In the genomic region with DNA sequence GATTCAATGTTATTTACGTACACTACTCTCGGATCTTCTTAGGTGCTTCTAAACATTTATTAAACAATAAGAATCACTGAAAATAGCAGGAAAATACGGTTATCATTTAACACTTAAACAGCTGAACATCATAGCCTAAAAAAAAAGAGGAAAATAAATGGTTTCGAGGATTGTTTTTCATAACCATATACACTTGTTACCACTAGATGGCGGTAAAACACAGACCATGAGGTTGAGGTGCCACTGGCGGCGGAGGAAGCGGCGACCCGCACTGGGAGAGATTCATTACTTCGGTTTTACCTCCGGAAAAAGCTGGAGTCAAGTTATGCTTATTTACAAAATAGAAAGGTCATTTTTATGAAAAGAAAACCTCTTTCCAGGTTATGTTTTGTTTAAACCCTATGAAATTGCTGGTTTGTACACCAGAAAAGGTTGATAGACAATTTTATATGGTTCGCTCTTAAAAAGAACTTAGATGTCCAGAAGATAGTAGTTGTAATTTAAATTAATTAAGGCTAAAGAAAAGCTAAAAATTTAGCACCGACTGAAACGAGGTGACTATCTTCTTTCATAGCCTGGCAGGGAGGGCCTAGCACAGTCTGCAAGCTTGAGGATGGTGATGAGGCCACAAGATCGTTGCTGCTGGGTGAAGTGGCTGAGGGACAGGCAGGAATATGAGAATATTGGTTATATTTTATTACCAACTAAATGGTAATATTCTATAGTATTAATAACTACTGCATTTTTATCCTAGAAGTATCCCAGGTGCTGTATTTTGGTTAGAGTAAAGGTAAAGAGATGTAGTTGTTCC, we compare ENCODE assay signal across 8 cellular contexts.
DNase-seq lines count a peak whose midpoint lies in the region; ATAC-seq and TF ChIP-seq lines count a peak whose summit lies in the region.

No MANE protein-coding gene starts in this region.

- H3K9me3 ChIP-seq in DOHH2 (ENCODE audit: control insufficient read depth, insufficient read depth, low read length) (no peaks in the 10 kb centered on the region), T-helper 17 cell (ENCODE audit: control insufficient read depth, low read length, poor library complexity, severe bottlenecking) (no peaks in the 10 kb centered on the region)

- H3K27me3 ChIP-seq in DOHH2 (ENCODE audit: control insufficient read depth, low read length) (peaks cover 8% of the 10 kb centered on the region), H7 (ENCODE audit: control insufficient read depth, insufficient read depth, low read length) (no peaks in the 10 kb centered on the region), rectal smooth muscle tissue (ENCODE audit: control insufficient read depth, insufficient read depth, low read length) (no peaks in the 10 kb centered on the region)

- no peaks in the 10 kb centered on the region for H3K79me2 ChIP-seq in DOHH2 (ENCODE audit: control insufficient read depth, low read length)

- peak; percentile 10 for DNase-seq in H7
- peak; percentile 45 for DNase-seq in NCI-H1048 (lab: John Stamatoyannopoulos, UW)
- DNase-seq in T-helper 17 cell = peak; percentile 29 to 33 (median 31)
- DNase-seq in amniotic stem cell (lab: John Stamatoyannopoulos, UW) = peak; percentile 50
- DNase-seq in left ventricle myocardium superior = peak; percentile 81
- no peak for DNase-seq in mesenteric fat pad (ENCODE audit: low spot score)

- H3K36me3 ChIP-seq in DOHH2 (ENCODE audit: control insufficient read depth, low read length) (no peaks in the 10 kb centered on the region), H7 (replicated peaks; ENCODE audit: control insufficient read depth, insufficient read depth, low read length) (no peaks in the 10 kb centered on the region), rectal smooth muscle tissue (ENCODE audit: control insufficient read depth, insufficient read depth, low read length) (no peaks in the 10 kb centered on the region)

- peak overlapping the region; percentile 27 for H3K27ac Mint-ChIP-seq in T-helper 17 cell

- H3K4me3 Mint-ChIP-seq in T-helper 17 cell = peak overlapping the region; percentile 7

- H3K9me2 ChIP-seq in DOHH2 (replicated peaks; ENCODE audit: control insufficient read depth, low read length) = no peaks in the 10 kb centered on the region

- H3K4me1 ChIP-seq in DOHH2 (ENCODE audit: control insufficient read depth, low read length) = 0 out of 2 replicates have a peak, but pooled peaks cover 3% of the 10 kb centered on the region
- peaks cover 16% of the 10 kb centered on the region for H3K4me1 ChIP-seq in rectal smooth muscle tissue (ENCODE audit: control insufficient read depth, insufficient read depth, low read length)

- peaks cover 4% of the 10 kb centered on the region for H3K4me1 Mint-ChIP-seq in T-helper 17 cell

- H3K27me3 Mint-ChIP-seq in T-helper 17 cell = peaks cover 42% of the 10 kb centered on the region

- no peaks in the 10 kb centered on the region for H4K20me1 ChIP-seq in DOHH2 (ENCODE audit: control insufficient read depth, insufficient read depth, low read depth, low read length)

- peak overlapping the region; percentile 47 for H3K4me2 ChIP-seq in DOHH2 (ENCODE audit: low read length)

- H3F3A ChIP-seq in DOHH2 (ENCODE audit: control insufficient read depth, insufficient read depth) = no peaks in the 10 kb centered on the region

- intact Hi-C loops in left ventricle myocardium superior (cut with micrococcal nuclease) = loop anchor here (5.0 kb wide), 1 partner anchor 194 kb away; no protein-coding TSS in a partner anchor

- H3K36me3 Mint-ChIP-seq in T-helper 17 cell (ENCODE audit: low read depth) = peaks cover 4% of the 10 kb centered on the region

- ATAC-seq in T-helper 17 cell = peak; percentile 75
- peak; percentile 82 for ATAC-seq in left ventricle myocardium superior

- H3K4me3 ChIP-seq in DOHH2 (ENCODE audit: low read length) (peak overlapping the region; percentile 7; the same call in 1 of the 2 replicates), H7 (ENCODE audit: insufficient read depth, low read depth, low read length) (no peak overlapping the region), rectal smooth muscle tissue (ENCODE audit: low read length) (peak overlapping the region; percentile 36)

- TF ChIP-seq CTCF in DOHH2 (IDR thresholded peaks at IDR 0.05; ENCODE audit: low read depth, low read length, poor library complexity, severe bottlenecking) = peak; percentile 62

- H3K9ac ChIP-seq in rectal smooth muscle tissue (ENCODE audit: low read length) = no peak overlapping the region

- H3K27ac ChIP-seq in DOHH2 (ENCODE audit: low read depth, low read length) = no peak overlapping the region
- H3K27ac ChIP-seq in rectal smooth muscle tissue (ENCODE audit: low read depth, low read length) = peak overlapping the region; percentile 24
